ENCODE assay signal across 9 cellular contexts in the genomic region with DNA sequence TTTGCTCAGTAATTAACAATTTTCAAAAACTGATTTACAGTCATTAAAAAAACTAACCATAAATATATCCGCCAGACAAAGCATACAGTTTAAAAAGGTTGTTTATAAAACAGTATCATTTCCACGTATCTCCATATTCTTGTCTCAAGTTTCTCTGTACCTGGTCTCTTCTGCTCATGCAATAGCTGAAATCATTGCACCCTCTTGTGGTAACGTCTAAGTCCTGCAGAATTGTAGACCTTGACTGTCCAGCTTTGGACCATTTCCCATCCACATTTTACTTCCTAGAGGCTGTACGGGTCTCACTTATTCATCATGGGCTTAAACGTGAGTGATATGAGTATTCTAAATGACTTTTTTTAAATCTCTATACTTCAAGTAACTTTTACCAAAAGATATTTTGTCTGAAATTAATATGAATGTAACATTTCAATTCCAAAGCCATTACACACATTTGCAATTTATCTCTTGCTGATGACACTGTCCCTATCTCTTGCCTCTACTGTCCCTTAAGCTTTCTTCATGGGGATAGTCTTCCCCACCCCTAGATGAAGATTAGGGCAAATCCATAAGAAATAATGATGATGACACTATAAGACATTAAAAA.
A peak's percentile ranks its signal among the peaks of the same experiment; 100 is the strongest.
DNase-seq lines count a peak whose midpoint lies in the region; ATAC-seq lines count a peak whose summit lies in the region.
"Had no signal": no experiment of that assay in that cellular context is flagged by ENCODE, and none has a peak within 500 bp of the region (broad histone marks: within the 10 kb centered on the region; RNA-seq: fewer than 3 reads in every experiment).

No MANE protein-coding gene starts in this region.

- no peak overlapping the region for H2BK120ac ChIP-seq in trophoblast cell (ENCODE audit: insufficient read depth, low read length, poor library complexity)

- H3K27me3 ChIP-seq in trophoblast cell (ENCODE audit: insufficient read depth, low read length): no peaks in the 10 kb centered on the region
- H3K27me3 ChIP-seq: BLaER1 treated with 17β-estradiol and CSF1 and Interleukin-3, amounts not matched to agents 10 nM and 100 nM had no signal

- H2BK5ac ChIP-seq in trophoblast cell (ENCODE audit: low read depth, low read length, poor library complexity): no peak overlapping the region

- no peaks in the 10 kb centered on the region for H3K9me3 ChIP-seq in trophoblast cell (ENCODE audit: insufficient read depth, low read depth, low read length)
- H3K9me3 ChIP-seq: BLaER1 treated with 17β-estradiol and CSF1 and Interleukin-3, amounts not matched to agents 10 nM and 100 nM had no signal

- H2BK12ac ChIP-seq in trophoblast cell (ENCODE audit: low read length): no peak overlapping the region

- peak; percentile 82 for ATAC-seq in GM21367 (IDR thresholded peaks at IDR 0.05; ENCODE audit: unreplicated experiment)

- H3K9ac ChIP-seq in trophoblast cell (ENCODE audit: low read length): no peak overlapping the region
- H3K9ac ChIP-seq: BLaER1 treated with 17β-estradiol and CSF1 and Interleukin-3, amounts not matched to agents 10 nM and 100 nM had no signal

- peak; percentile 22 to 72 (median 56) for DNase-seq in NCI-H1417 (lab: John Stamatoyannopoulos, UW)
- DNase-seq in NCI-H1417 treated with DMSO at 0.1 percent for 48 hours (lab: John Stamatoyannopoulos, UW): no peak
- peak; percentile 59 to 67 for DNase-seq in Kasumi-1 (lab: John Stamatoyannopoulos, UW)
- peak; percentile 27 for DNase-seq in SKM-1 (lab: John Stamatoyannopoulos, UW; ENCODE audit: unreplicated experiment)
- DNase-seq in fibroblast of peridontal ligament (ENCODE audit: extremely low read depth): peak; percentile 80
- peak; percentile 19 to 79 for DNase-seq in trophoblast cell
- DNase-seq in stimulated activated CD4-positive, alpha-beta T cell treated with anti-CD3 and anti-CD28 coated beads, Interleukin-2, amount 100 ng/mL, for 48 hours: no peak

- no peak overlapping the region for H3K18ac ChIP-seq in trophoblast cell (ENCODE audit: low read length)

- H4K91ac ChIP-seq in trophoblast cell (ENCODE audit: low read depth, low read length): no peak overlapping the region

- no peak overlapping the region for H4K12ac ChIP-seq in trophoblast cell (ENCODE audit: low read depth, low read length)

- no peak overlapping the region for H3K14ac ChIP-seq in trophoblast cell (ENCODE audit: low read length)

- no peak overlapping the region for H3K27ac ChIP-seq in trophoblast cell (ENCODE audit: low read depth, low read length)
- H3K27ac ChIP-seq: BLaER1 treated with 17β-estradiol and CSF1 and Interleukin-3, amounts not matched to agents 10 nM and 100 nM had no signal

- H4K8ac ChIP-seq in trophoblast cell (ENCODE audit: low read depth, low read length): no peak overlapping the region

- H3K4me1 ChIP-seq in trophoblast cell (ENCODE audit: control insufficient read depth in 1 of 2, insufficient read depth in 2 of 2, low read length in 2 of 2): no peaks in the 10 kb centered on the region

- no peaks in the 10 kb centered on the region for H3K79me2 ChIP-seq in trophoblast cell (ENCODE audit: control insufficient read depth, insufficient read depth, low read length, poor library complexity)

- H3K79me1 ChIP-seq in trophoblast cell (ENCODE audit: low read length): peaks cover 1% of the 10 kb centered on the region

- H2AFZ ChIP-seq in trophoblast cell (ENCODE audit: insufficient read depth, low read length, poor library complexity): no peak overlapping the region

- no peak overlapping the region for H3K4me2 ChIP-seq in trophoblast cell (ENCODE audit: low read length)
- H3K4me2 ChIP-seq: BLaER1 treated with 17β-estradiol and CSF1 and Interleukin-3, amounts not matched to agents 10 nM and 100 nM had no signal

- H3K4ac ChIP-seq in trophoblast cell (ENCODE audit: low read depth, low read length): no peak overlapping the region

- no peak overlapping the region for H3K23ac ChIP-seq in trophoblast cell (ENCODE audit: low read length)

- no peak overlapping the region for H3K4me3 ChIP-seq in trophoblast cell (ENCODE audit: low read depth, low read length)
- H3K4me3 ChIP-seq: BLaER1 treated with 17β-estradiol and CSF1 and Interleukin-3, amounts not matched to agents 10 nM and 100 nM had no signal

- no CpG with 5 or more reads among the region's 5 CpGs for WGBS in trophoblast cell (ENCODE audit: extremely low coverage, insufficient coverage, insufficient read length)

- H2AK5ac ChIP-seq in trophoblast cell (ENCODE audit: low read length): no peak overlapping the region

- no peaks in the 10 kb centered on the region for H3K36me3 ChIP-seq in trophoblast cell (ENCODE audit: control insufficient read depth in 1 of 2, insufficient read depth in 2 of 2, low read length in 2 of 2)
- H3K36me3 ChIP-seq: BLaER1 treated with 17β-estradiol and CSF1 and Interleukin-3, amounts not matched to agents 10 nM and 100 nM had no signal

Comparison
In these comparisons a context has a peak if more than half of its experiments do, and no peak if none do; other contexts are left out.
1. DNase-seq: peak in NCI-H1417 (3 of 3), Kasumi-1 (2 of 2), SKM-1 (single experiment), fibroblast of peridontal ligament (single experiment) and trophoblast cell (2 of 2); none in NCI-H1417 treated with DMSO at 0.1 percent for 48 hours (single experiment) and stimulated activated CD4-positive, alpha-beta T cell treated with anti-CD3 and anti-CD28 coated beads, Interleukin-2, amount 100 ng/mL, for 48 hours (0 of 2).